In genomic region chr9:133839822-133840329, GRCh38 we compare ENCODE assay signal across 13 cellular contexts.
DNase-seq lines count a peak whose midpoint lies in the region; ATAC-seq and TF ChIP-seq lines count a peak whose summit lies in the region.
"Had no signal": no experiment of that assay in that cellular context is flagged by ENCODE, and none has a peak within 500 bp of the region (broad histone marks: within the 10 kb centered on the region; RNA-seq: fewer than 3 reads in every experiment).

No MANE protein-coding gene starts in this region.

- no peaks in the 10 kb centered on the region for H3K9me3 Mint-ChIP-seq in stimulated activated naive B cell treated with anti-CD40 and anti-IgM and Interleukin-4, amounts not matched to agents 10 μg/mL and 1 μg/mL and 100 μg/mL, for 72 hours
- H3K9me3 Mint-ChIP-seq: activated T-cell treated with anti-CD3 and anti-CD28 coated beads, Interleukin-2, amount 50 U/mL, for 24 hours; central memory CD8-positive, alpha-beta T cell had no signal

- H4K20me1 ChIP-seq in OCI-LY7 (ENCODE audit: insufficient read depth, low read length) = no peaks in the 10 kb centered on the region

- H3K79me2 ChIP-seq in OCI-LY7 (ENCODE audit: insufficient read depth, low read depth, low read length) = no peaks in the 10 kb centered on the region

- H3K4me1 Mint-ChIP-seq in stimulated activated naive B cell treated with anti-CD40 and anti-IgM and Interleukin-4, amounts not matched to agents 10 μg/mL and 1 μg/mL and 100 μg/mL, for 72 hours = peaks cover 30 to 64% of the 10 kb centered on the region in 2 donors
- H3K4me1 Mint-ChIP-seq: central memory CD8-positive, alpha-beta T cell had no signal

- H3K9me2 ChIP-seq in OCI-LY7 (ENCODE audit: insufficient read depth, low read length) = no peaks in the 10 kb centered on the region

- POLR2A ChIA-PET in OCI-LY7 (lab: Charles Lee) = interaction anchor here (0.6 kb wide), 1 partner anchor 62 kb away, joined by 5 read pairs; no protein-coding TSS in a partner anchor

- H3K27me3 ChIP-seq in colonic mucosa = no peaks in the 10 kb centered on the region

- H3K36me3 Mint-ChIP-seq in stimulated activated naive B cell treated with anti-CD40 and anti-IgM and Interleukin-4, amounts not matched to agents 10 μg/mL and 1 μg/mL and 100 μg/mL, for 72 hours = peaks cover 21 to 34% of the 10 kb centered on the region in 2 donors

- H3K4me2 ChIP-seq in OCI-LY7 (ENCODE audit: low read length) = no peak overlapping the region

- no TSS peak for BruUV-seq in OCI-LY7 (replicated peaks; lab: Mats Ljungman, UMichigan)

- H3K36me3 ChIP-seq in colonic mucosa (no peaks in the 10 kb centered on the region), OCI-LY7 (ENCODE audit: insufficient read depth, low read length) (no peaks in the 10 kb centered on the region)

- no peak overlapping the region for H3K9ac ChIP-seq in colonic mucosa (ENCODE audit: low read depth in 2 of 2, low read length in 2 of 2)

- no peaks in the 10 kb centered on the region for H3K9me3 ChIP-seq in colonic mucosa
- no peaks in the 10 kb centered on the region for H3K9me3 ChIP-seq in OCI-LY7 (ENCODE audit: low read length)

- H3K27me3 Mint-ChIP-seq in stimulated activated naive B cell treated with anti-CD40 and anti-IgM and Interleukin-4, amounts not matched to agents 10 μg/mL and 1 μg/mL and 100 μg/mL, for 72 hours = no peaks in the 10 kb centered on the region
- H3K27me3 Mint-ChIP-seq: central memory CD8-positive, alpha-beta T cell had no signal

- no peak overlapping the region for H3K4me3 Mint-ChIP-seq in stimulated activated naive B cell treated with anti-CD40 and anti-IgM and Interleukin-4, amounts not matched to agents 10 μg/mL and 1 μg/mL and 100 μg/mL, for 72 hours
- H3K4me3 Mint-ChIP-seq: activated T-cell treated with anti-CD3 and anti-CD28 coated beads, Interleukin-2, amount 50 U/mL, for 24 hours; central memory CD8-positive, alpha-beta T cell had no signal

- H2AFZ ChIP-seq in OCI-LY7 (ENCODE audit: low read length) = no peak overlapping the region

- DNase-seq in NCI-H2171 treated with DMSO at 0.1 percent for 48 hours (lab: John Stamatoyannopoulos, UW) = peak; percentile 42
- DNase-seq in NCI-H2171 (lab: John Stamatoyannopoulos, UW) = no peak
- peak; percentile 40 for DNase-seq in colonic mucosa
- DNase-seq in iPS-NIHi11 (ENCODE audit: low spot score) = peak; percentile 83
- DNase-seq in stimulated activated naive B cell treated with anti-CD40 and anti-IgM and Interleukin-4, amounts not matched to agents 10 μg/mL and 1 μg/mL and 100 μg/mL, for 72 hours = no peak
- no peak for DNase-seq in OCI-LY7 (ENCODE audit: low spot score)
- DNase-seq: activated T-cell treated with anti-CD3 and anti-CD28 coated beads, Interleukin-2, amount 50 U/mL, for 24 hours; Kasumi-1; NCI-H748 treated with DMSO at 0.1 percent for 48 hours; stimulated activated CD8-positive, alpha-beta memory T cell treated with anti-CD3 and anti-CD28 coated beads, Interleukin-4, amount 100 ng/mL, for 48 hours had no signal

- TF ChIP-seq CTCF in colonic mucosa (IDR thresholded peaks at IDR 0.05) (no peak), OCI-LY7 (conservative IDR thresholded peaks at IDR 0.05; ENCODE audit: low read length) (no peak)

- H3K4me1 ChIP-seq in colonic mucosa (peaks cover 3% of the 10 kb centered on the region), OCI-LY7 (ENCODE audit: insufficient read depth, low read length, poor library complexity, severe bottlenecking) (no peaks in the 10 kb centered on the region)

- H3K27ac Mint-ChIP-seq in stimulated activated naive B cell treated with anti-CD40 and anti-IgM and Interleukin-4, amounts not matched to agents 10 μg/mL and 1 μg/mL and 100 μg/mL, for 72 hours = peak overlapping the region; percentile 73
- H3K27ac Mint-ChIP-seq: activated T-cell treated with anti-CD3 and anti-CD28 coated beads, Interleukin-2, amount 50 U/mL, for 24 hours had no signal

- no peak for ATAC-seq in stimulated activated naive B cell treated with anti-CD40 and anti-IgM and Interleukin-4, amounts not matched to agents 10 μg/mL and 1 μg/mL and 100 μg/mL, for 72 hours (replicated peaks)
- no peak for ATAC-seq in HG02852 (IDR thresholded peaks at IDR 0.05; ENCODE audit: unreplicated experiment)
- no peak for ATAC-seq in GM19463 (IDR thresholded peaks at IDR 0.05; ENCODE audit: unreplicated experiment)

- no peak overlapping the region for H3K27ac ChIP-seq in colonic mucosa
- no peak overlapping the region for H3K27ac ChIP-seq in OCI-LY7 (ENCODE audit: low read depth, low read length, poor library complexity, severe bottlenecking)

- CTCF ChIA-PET in OCI-LY7 (lab: Charles Lee; ENCODE audit: unreplicated experiment) = no interaction called here

- intact Hi-C loops in colonic mucosa (cut with DNase I) (no loop called here), OCI-LY7 (cut with micrococcal nuclease; ENCODE audit: unreplicated experiment) (no loop called here)

- H3K4me3 ChIP-seq in colonic mucosa = no peak overlapping the region
- no peak overlapping the region for H3K4me3 ChIP-seq in OCI-LY7 (ENCODE audit: low read depth, low read length, poor library complexity, severe bottlenecking)

Comparison
In these comparisons a context has a peak if more than half of its experiments do, and no peak if none do; other contexts are left out.
1. DNase-seq: peak in NCI-H2171 treated with DMSO at 0.1 percent for 48 hours (single experiment), colonic mucosa (single experiment) and iPS-NIHi11 (single experiment); none in NCI-H2171 (single experiment), stimulated activated naive B cell treated with anti-CD40 and anti-IgM and Interleukin-4, amounts not matched to agents 10 μg/mL and 1 μg/mL and 100 μg/mL, for 72 hours (single experiment) and OCI-LY7 (single experiment).